ENCODE assay signal across 15 cellular contexts in genomic region chr22:44404341-44405020, GRCh38.
"Had no signal": no experiment of that assay in that cellular context is flagged by ENCODE, and none has a peak within 500 bp of the region (broad histone marks: within the 10 kb centered on the region; RNA-seq: fewer than 3 reads in every experiment).

No MANE protein-coding gene starts in this region.

- ATAC-seq: activated CD4-positive, alpha-beta T cell treated with anti-CD3 and anti-CD28 coated beads for 36 hours; activated CD8-positive, alpha-beta T cell treated with anti-CD3 and anti-CD28 coated beads for 36 hours; activated naive CD8-positive, alpha-beta T cell treated with anti-CD3 and anti-CD28 coated beads, Interleukin-2, amount 50 U/mL, for 24 hours; activated T-cell treated with anti-CD3 and anti-CD28 coated beads, Interleukin-2, amount 50 U/mL, for 72 hours; left lobe of liver; pancreas; stimulated activated effector memory CD8-positive, alpha-beta T cell treated with anti-CD3 and anti-CD28 coated beads, Interleukin-12 subunit alpha, Interleukin-12 subunit beta, amount 100 ng/mL, for 72 hours had no signal

- DNase-seq: activated CD4-positive, alpha-beta T cell treated with anti-CD3 and anti-CD28 coated beads for 36 hours; activated CD8-positive, alpha-beta T cell treated with anti-CD3 and anti-CD28 coated beads for 36 hours; activated naive CD8-positive, alpha-beta T cell treated with anti-CD3 and anti-CD28 coated beads, Interleukin-2, amount 50 U/mL, for 24 hours; activated T-cell treated with anti-CD3 and anti-CD28 coated beads, Interleukin-2, amount 50 U/mL, for 72 hours; colonic mucosa; foreskin melanocyte; head of caudate nucleus; mesenchymal stem cell had no signal

- H3K27ac Mint-ChIP-seq: activated CD4-positive, alpha-beta T cell treated with anti-CD3 and anti-CD28 coated beads for 36 hours; activated CD8-positive, alpha-beta T cell treated with anti-CD3 and anti-CD28 coated beads for 36 hours; activated naive CD8-positive, alpha-beta T cell treated with anti-CD3 and anti-CD28 coated beads, Interleukin-2, amount 50 U/mL, for 24 hours; activated T-cell treated with anti-CD3 and anti-CD28 coated beads, Interleukin-2, amount 50 U/mL, for 72 hours; nephron; stimulated activated effector memory CD8-positive, alpha-beta T cell treated with anti-CD3 and anti-CD28 coated beads, Interleukin-12 subunit alpha, Interleukin-12 subunit beta, amount 100 ng/mL, for 72 hours had no signal

- H3K4me1 Mint-ChIP-seq: activated CD4-positive, alpha-beta T cell treated with anti-CD3 and anti-CD28 coated beads for 36 hours; activated naive CD8-positive, alpha-beta T cell treated with anti-CD3 and anti-CD28 coated beads, Interleukin-2, amount 50 U/mL, for 24 hours; stimulated activated effector memory CD8-positive, alpha-beta T cell treated with anti-CD3 and anti-CD28 coated beads, Interleukin-12 subunit alpha, Interleukin-12 subunit beta, amount 100 ng/mL, for 72 hours had no signal

- H3K27me3 Mint-ChIP-seq: activated CD4-positive, alpha-beta T cell treated with anti-CD3 and anti-CD28 coated beads for 36 hours; activated CD8-positive, alpha-beta T cell treated with anti-CD3 and anti-CD28 coated beads for 36 hours; activated naive CD8-positive, alpha-beta T cell treated with anti-CD3 and anti-CD28 coated beads, Interleukin-2, amount 50 U/mL, for 24 hours had no signal

- H3K9me3 ChIP-seq: colonic mucosa, pancreas, tibial artery, vagina had no signal

- H3K36me3 Mint-ChIP-seq: stimulated activated effector memory CD8-positive, alpha-beta T cell treated with anti-CD3 and anti-CD28 coated beads, Interleukin-12 subunit alpha, Interleukin-12 subunit beta, amount 100 ng/mL, for 72 hours had no signal

- H3K36me3 ChIP-seq: colonic mucosa, pancreas, tibial artery, vagina had no signal

- H3K4me3 Mint-ChIP-seq: activated CD4-positive, alpha-beta T cell treated with anti-CD3 and anti-CD28 coated beads for 36 hours; activated CD8-positive, alpha-beta T cell treated with anti-CD3 and anti-CD28 coated beads for 36 hours; activated naive CD8-positive, alpha-beta T cell treated with anti-CD3 and anti-CD28 coated beads, Interleukin-2, amount 50 U/mL, for 24 hours; activated T-cell treated with anti-CD3 and anti-CD28 coated beads, Interleukin-2, amount 50 U/mL, for 72 hours; nephron; stimulated activated effector memory CD8-positive, alpha-beta T cell treated with anti-CD3 and anti-CD28 coated beads, Interleukin-12 subunit alpha, Interleukin-12 subunit beta, amount 100 ng/mL, for 72 hours had no signal

- H3K4me3 ChIP-seq: colonic mucosa, pancreas, skin epidermis, tibial artery, vagina had no signal

- H3K27ac ChIP-seq: colonic mucosa, pancreas, skin epidermis, tibial artery, vagina had no signal

- H3K27me3 ChIP-seq: colonic mucosa, pancreas, vagina had no signal

- H3K4me1 ChIP-seq: colonic mucosa, pancreas, tibial artery, vagina had no signal

- H3K9me3 Mint-ChIP-seq: activated CD8-positive, alpha-beta T cell treated with anti-CD3 and anti-CD28 coated beads for 36 hours; activated naive CD8-positive, alpha-beta T cell treated with anti-CD3 and anti-CD28 coated beads, Interleukin-2, amount 50 U/mL, for 24 hours; activated T-cell treated with anti-CD3 and anti-CD28 coated beads, Interleukin-2, amount 50 U/mL, for 72 hours; nephron; stimulated activated effector memory CD8-positive, alpha-beta T cell treated with anti-CD3 and anti-CD28 coated beads, Interleukin-12 subunit alpha, Interleukin-12 subunit beta, amount 100 ng/mL, for 72 hours had no signal
